ENCODE assay signal across 17 cellular contexts in genomic region chr1:198741744-198742143, GRCh38.
A peak's percentile ranks its signal among the peaks of the same experiment; 100 is the strongest.
DNase-seq lines count a peak whose midpoint lies in the region; ATAC-seq and TF ChIP-seq lines count a peak whose summit lies in the region.
"Had no signal": no experiment of that assay in that cellular context is flagged by ENCODE, and none has a peak within 500 bp of the region (broad histone marks: within the 10 kb centered on the region; RNA-seq: fewer than 3 reads in every experiment).

No MANE protein-coding gene starts in this region.

- H3K4me3 ChIP-seq in AG04450 (ENCODE audit: low read depth, low read length), result no peak overlapping the region
- no peak overlapping the region for H3K4me3 ChIP-seq in CD4-positive, alpha-beta memory T cell (ENCODE audit: low read length in 2 of 2)
- no peak overlapping the region for H3K4me3 ChIP-seq in fibroblast of mammary gland (ENCODE audit: control insufficient read depth, low read depth, low read length)
- H3K4me3 ChIP-seq: K562, upper lobe of right lung had no signal

- peaks cover 62% of the 10 kb centered on the region for H3K4me1 ChIP-seq in CD4-positive, alpha-beta memory T cell (ENCODE audit: insufficient read depth, low read length)
- H3K4me1 ChIP-seq: upper lobe of right lung had no signal

- no peak overlapping the region for H3K27ac ChIP-seq in AG04450 (ENCODE audit: low read depth, low read length)
- peak overlapping the region; percentile 5 for H3K27ac ChIP-seq in CD4-positive, alpha-beta memory T cell (ENCODE audit: low read depth, low read length)
- H3K27ac ChIP-seq: C4-2B, upper lobe of right lung had no signal

- no peaks in the 10 kb centered on the region for H3K9me3 Mint-ChIP-seq in CD4-positive, alpha-beta memory T cell
- peaks cover 23% of the 10 kb centered on the region for H3K9me3 Mint-ChIP-seq in mesothelial cell of epicardium
- H3K9me3 Mint-ChIP-seq in T-helper 2 cell treated with Interferon-gamma antibody and Interleukin-4, amounts not matched to agents 5 μg/mL and 100 μg/mL, for 36 hours, result peaks cover 16% of the 10 kb centered on the region
- H3K9me3 Mint-ChIP-seq: stimulated activated effector memory CD8-positive, alpha-beta T cell treated with anti-CD3 and anti-CD28 coated beads, Interleukin-12 subunit alpha, Interleukin-12 subunit beta, amount 100 ng/mL, for 72 hours had no signal

- CTCF ChIA-PET in AG04450 (lab: Charles Lee), result interaction anchor here (0.7 kb wide), 2 partner anchors 10 to 147 kb away, joined by 3 read pairs; no protein-coding TSS in a partner anchor
- CTCF ChIA-PET in CD4-positive, alpha-beta memory T cell (lab: Charles Lee; ENCODE audit: partially characterized antibody), result interaction anchor here (1.9 kb wide), 1 partner anchor 372 kb away, joined by 4 read pairs; no protein-coding TSS in a partner anchor

- no peaks in the 10 kb centered on the region for H3K9me3 ChIP-seq in AG04450 (ENCODE audit: control insufficient read depth, insufficient read depth, low read length)
- no peaks in the 10 kb centered on the region for H3K9me3 ChIP-seq in CD4-positive, alpha-beta memory T cell (ENCODE audit: control insufficient read depth in 1 of 2, low read length in 2 of 2)
- H3K9me3 ChIP-seq: upper lobe of right lung had no signal

- intact Hi-C loops in CD4-positive, alpha-beta memory T cell (cut with micrococcal nuclease), result no loop called here

- POLR2A ChIA-PET in AG04450 (lab: Yijun Ruan, JAX), result no interaction called here
- POLR2A ChIA-PET in CD4-positive, alpha-beta memory T cell (lab: Charles Lee; ENCODE audit: partially characterized antibody), result interaction anchor here (1.0 to 2.2 kb wide), 2 partner anchors 9 to 14 kb away, joined by 3 to 5 read pairs; no protein-coding TSS in a partner anchor

- H3K27me3 ChIP-seq in AG04450 (ENCODE audit: control insufficient read depth, insufficient read depth, low read length), result no peaks in the 10 kb centered on the region
- no peaks in the 10 kb centered on the region for H3K27me3 ChIP-seq in CD4-positive, alpha-beta memory T cell (ENCODE audit: insufficient read depth, low read length)
- H3K27me3 ChIP-seq: upper lobe of right lung had no signal

- DNase-seq in AG04450 (ENCODE audit: low read depth, low spot score) (peak; percentile 6), NCI-H69 (lab: John Stamatoyannopoulos, UW) (peak; percentile 42), fibroblast of mammary gland (ENCODE audit: low read depth) (peak; percentile 13), mesothelial cell of epicardium (ENCODE audit: low spot score in 2 of 2, unreplicated experiment in 2 of 2) (no peak)
- DNase-seq in CD4-positive, alpha-beta memory T cell, result no peak
- DNase-seq in T-helper 2 cell treated with Interferon-gamma antibody and Interleukin-4, amounts not matched to agents 5 μg/mL and 100 μg/mL, for 36 hours (ENCODE audit: low spot score), result no peak
- DNase-seq: activated naive CD4-positive, alpha-beta T cell treated with Interleukin-2 at 50 U/mL for 16 hours; cerebellar nuclear complex; GDM1; NCI-H1436 treated with DMSO at 0.1 percent for 48 hours; NCI-H526 treated with DMSO at 0.1 percent for 48 hours; stimulated activated CD4-positive, alpha-beta T cell treated with anti-CD3 and anti-CD28 coated beads, Interleukin-4, amount 100 ng/mL, for 4 hours; upper lobe of right lung had no signal

- peaks cover 84% of the 10 kb centered on the region for H3K36me3 ChIP-seq in CD4-positive, alpha-beta memory T cell (ENCODE audit: insufficient read depth, low read length)

- peak overlapping the region in 4 of 7 donors; percentile 42 to 75 (median 56) for H3K27ac Mint-ChIP-seq in CD4-positive, alpha-beta memory T cell
- H3K27ac Mint-ChIP-seq in mesothelial cell of epicardium, result no peak overlapping the region
- H3K27ac Mint-ChIP-seq in T-helper 2 cell treated with Interferon-gamma antibody and Interleukin-4, amounts not matched to agents 5 μg/mL and 100 μg/mL, for 36 hours, result no peak overlapping the region

- no peak overlapping the region for H3K4me3 Mint-ChIP-seq in CD4-positive, alpha-beta memory T cell
- H3K4me3 Mint-ChIP-seq in mesothelial cell of epicardium, result no peak overlapping the region
- no peak overlapping the region for H3K4me3 Mint-ChIP-seq in T-helper 2 cell treated with Interferon-gamma antibody and Interleukin-4, amounts not matched to agents 5 μg/mL and 100 μg/mL, for 36 hours
- H3K4me3 Mint-ChIP-seq: stimulated activated effector memory CD8-positive, alpha-beta T cell treated with anti-CD3 and anti-CD28 coated beads, Interleukin-12 subunit alpha, Interleukin-12 subunit beta, amount 100 ng/mL, for 72 hours had no signal

- no peaks in the 10 kb centered on the region for H3K27me3 Mint-ChIP-seq in CD4-positive, alpha-beta memory T cell
- H3K27me3 Mint-ChIP-seq in mesothelial cell of epicardium (ENCODE audit: low read depth), result no peaks in the 10 kb centered on the region
- H3K27me3 Mint-ChIP-seq in T-helper 2 cell treated with Interferon-gamma antibody and Interleukin-4, amounts not matched to agents 5 μg/mL and 100 μg/mL, for 36 hours (ENCODE audit: low read depth), result no peaks in the 10 kb centered on the region

- H3K4me1 Mint-ChIP-seq in CD4-positive, alpha-beta memory T cell, result peaks cover 34 to 47% (median 39%) of the 10 kb centered on the region in 4 donors
- H3K4me1 Mint-ChIP-seq in mesothelial cell of epicardium, result no peaks in the 10 kb centered on the region
- H3K4me1 Mint-ChIP-seq in T-helper 2 cell treated with Interferon-gamma antibody and Interleukin-4, amounts not matched to agents 5 μg/mL and 100 μg/mL, for 36 hours (ENCODE audit: low read depth), result peaks cover 37% of the 10 kb centered on the region

- TF ChIP-seq CTCF in AG04450 (IDR thresholded peaks at IDR 0.05; ENCODE audit: low read depth, low read length) (no peak), fibroblast of mammary gland (conservative IDR thresholded peaks at IDR 0.05; ENCODE audit: control insufficient read depth, insufficient read depth, low read depth, low read length) (no peak), mesothelial cell of epicardium (IDR thresholded peaks at IDR 0.05; ENCODE audit: unreplicated experiment) (no peak)

- ATAC-seq in HG02884 (IDR thresholded peaks at IDR 0.05; ENCODE audit: unreplicated experiment), result no peak
- ATAC-seq: K562; stimulated activated effector memory CD8-positive, alpha-beta T cell treated with anti-CD3 and anti-CD28 coated beads, Interleukin-12 subunit alpha, Interleukin-12 subunit beta, amount 100 ng/mL, for 72 hours; upper lobe of right lung had no signal

- H3K36me3 Mint-ChIP-seq in CD4-positive, alpha-beta memory T cell, result peaks cover 57 to 59% of the 10 kb centered on the region in 2 donors
- no peaks in the 10 kb centered on the region for H3K36me3 Mint-ChIP-seq in mesothelial cell of epicardium
- peaks cover 59% of the 10 kb centered on the region for H3K36me3 Mint-ChIP-seq in T-helper 2 cell treated with Interferon-gamma antibody and Interleukin-4, amounts not matched to agents 5 μg/mL and 100 μg/mL, for 36 hours (ENCODE audit: low read depth)
- H3K36me3 Mint-ChIP-seq: stimulated activated effector memory CD8-positive, alpha-beta T cell treated with anti-CD3 and anti-CD28 coated beads, Interleukin-12 subunit alpha, Interleukin-12 subunit beta, amount 100 ng/mL, for 72 hours had no signal

Comparison
In these comparisons a context has a peak if more than half of its experiments do, and no peak if none do; other contexts are left out.
1. DNase-seq: peak in AG04450 (single experiment), NCI-H69 (single experiment) and fibroblast of mammary gland (single experiment); none in CD4-positive, alpha-beta memory T cell (0 of 5), mesothelial cell of epicardium (0 of 2) and T-helper 2 cell treated with Interferon-gamma antibody and Interleukin-4, amounts not matched to agents 5 μg/mL and 100 μg/mL, for 36 hours (single experiment).
2. H3K27ac Mint-ChIP-seq: peak in CD4-positive, alpha-beta memory T cell (4 of 7); none in mesothelial cell of epicardium (single experiment) and T-helper 2 cell treated with Interferon-gamma antibody and Interleukin-4, amounts not matched to agents 5 μg/mL and 100 μg/mL, for 36 hours (single experiment).